8 cellular contexts compared by ENCODE assay signal in the genomic region with DNA sequence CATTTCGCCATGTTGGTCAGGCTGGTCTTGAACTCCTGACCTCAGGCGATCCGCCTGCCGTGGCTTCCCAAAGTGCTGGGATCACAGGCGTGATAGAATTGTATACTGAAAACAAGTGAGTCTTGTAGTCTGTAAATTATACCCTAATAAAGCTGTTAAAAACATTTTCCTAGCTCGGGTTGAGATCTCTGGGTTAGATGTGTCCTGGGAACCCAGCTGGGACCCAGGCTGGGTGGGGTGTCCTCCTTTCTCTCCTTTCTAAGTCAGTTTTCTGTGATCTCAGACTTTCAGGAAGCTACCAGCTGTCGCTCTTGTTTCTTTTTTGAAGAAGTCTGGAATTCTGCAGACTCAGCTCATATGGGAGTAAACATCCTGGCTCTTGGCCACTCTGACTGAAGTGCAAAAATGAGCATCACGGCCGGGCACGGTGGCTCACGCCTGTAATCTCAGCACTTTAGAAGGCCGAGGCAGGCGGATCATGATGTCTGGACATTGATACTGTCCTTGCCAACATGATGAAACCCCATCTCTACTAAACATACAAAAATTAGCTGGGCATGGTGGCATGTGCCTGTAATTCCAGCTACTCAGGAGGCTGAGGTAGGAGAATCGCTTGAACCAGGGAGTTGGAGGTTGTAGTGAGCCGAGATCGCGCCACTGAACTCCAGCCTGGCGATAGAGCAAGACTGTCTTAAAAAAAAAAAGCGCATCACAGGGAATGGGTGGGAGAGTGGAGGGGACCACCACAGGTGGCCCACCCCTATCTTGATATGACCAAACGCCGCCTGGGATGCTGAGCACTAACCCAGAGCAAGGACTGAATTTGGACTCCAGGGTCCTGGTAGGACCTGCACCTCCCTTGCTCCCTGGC. TPM values are rescaled to one million over a fixed set of nuclear protein-coding genes. Genes with fewer than 3 reads are reported as not detected.
DNase-seq lines count a peak whose midpoint lies in the region; ATAC-seq and TF ChIP-seq lines count a peak whose summit lies in the region.

No MANE protein-coding gene starts in this region.

- TF ChIP-seq CTCF in right lobe of liver (IDR thresholded peaks at IDR 0.05): no peak

- H3K4me1 Mint-ChIP-seq in dendritic cell treated with granulocyte-macrophage colony-stimulating factor and Interleukin-4, amounts not matched to agents 40 ng/mL and 50 ng/mL, for 4 days (ENCODE audit: low read depth): peaks cover 55% of the 10 kb centered on the region

- peak overlapping the region; percentile 90 for H3K27ac Mint-ChIP-seq in dendritic cell treated with granulocyte-macrophage colony-stimulating factor and Interleukin-4, amounts not matched to agents 40 ng/mL and 50 ng/mL, for 4 days

- peak overlapping the region; percentile 75 to 79 (median 78) for H3K27ac ChIP-seq in right lobe of liver

- no peak for TF ChIP-seq POLR2A in right lobe of liver (IDR thresholded peaks at IDR 0.05)

- H3K36me3 Mint-ChIP-seq in dendritic cell treated with granulocyte-macrophage colony-stimulating factor and Interleukin-4, amounts not matched to agents 40 ng/mL and 50 ng/mL, for 4 days (ENCODE audit: low read depth): no peaks in the 10 kb centered on the region

- no peaks in the 10 kb centered on the region for H3K27me3 ChIP-seq in right lobe of liver

- no peaks in the 10 kb centered on the region for H3K9me3 ChIP-seq in right lobe of liver

- H3K4me1 ChIP-seq in right lobe of liver: peaks cover 0 to 15% (median 7%) of the 10 kb centered on the region in 4 donors

- no peaks in the 10 kb centered on the region for H3K36me3 ChIP-seq in right lobe of liver

- intact Hi-C loops in dendritic cell treated with granulocyte-macrophage colony-stimulating factor and Interleukin-4, amounts not matched to agents 40 ng/mL and 50 ng/mL, for 4 days (cut with micrococcal nuclease): no loop called here
- intact Hi-C loops in right lobe of liver (cut with DNase I): no loop called here

- H3K4me3 Mint-ChIP-seq in dendritic cell treated with granulocyte-macrophage colony-stimulating factor and Interleukin-4, amounts not matched to agents 40 ng/mL and 50 ng/mL, for 4 days: peak overlapping the region; percentile 53

- ATAC-seq in right lobe of liver (peak; percentile 73 to 80 (median 78)), HG03097 (IDR thresholded peaks at IDR 0.05; ENCODE audit: low FRiP score, unreplicated experiment) (no peak), GM19324 (IDR thresholded peaks at IDR 0.05; ENCODE audit: low FRiP score, unreplicated experiment) (no peak), GM21390 (IDR thresholded peaks at IDR 0.05; ENCODE audit: unreplicated experiment) (no peak)

- DNase-seq in M059J (ENCODE audit: low read depth) (peak; percentile 52), right lobe of liver (no peak), stromal cell of bone marrow (ENCODE audit: low read depth) (peak; percentile 41), NCI-H446 treated with DMSO at 0.1 percent for 48 hours (lab: John Stamatoyannopoulos, UW) (no peak)

- WGBS in right lobe of liver (ENCODE audit: insufficient coverage, low coverage, low lambda C conversion rate, missing lambda C conversion rate): 33% methylated on average over 21 of the region's 21 CpGs

- H3K27me3 Mint-ChIP-seq in dendritic cell treated with granulocyte-macrophage colony-stimulating factor and Interleukin-4, amounts not matched to agents 40 ng/mL and 50 ng/mL, for 4 days: peaks cover 18% of the 10 kb centered on the region

- H3K4me3 ChIP-seq in right lobe of liver: peak overlapping the region in 2 of 3 donors; percentile 19 to 21

- no peaks in the 10 kb centered on the region for H3K9me3 Mint-ChIP-seq in dendritic cell treated with granulocyte-macrophage colony-stimulating factor and Interleukin-4, amounts not matched to agents 40 ng/mL and 50 ng/mL, for 4 days

RNA-seq across cellular contexts. Expression of gene PCIF1, which starts 9.9 kb away (rescaled TPM):
- 11.1 and 14.5 TPM in 2 replicates for total RNA-seq in M059J (2014; rRNA removed; shearing (Covaris generic))
- total RNA-seq in right lobe of liver: 10 to 100 TPM in 2 of 6 experiments, 1 to 10 TPM in 4; 7.8 to 12.1 (median 9.5) TPM

RNA-seq across cellular contexts. Expression of gene PLTP, which starts 12.7 kb away (rescaled TPM):
- total RNA-seq in M059J (2014; rRNA removed; shearing (Covaris generic)): 9.6 and 13.4 TPM in 2 replicates
- total RNA-seq in right lobe of liver: 10 to 100 TPM in 5 of 6 experiments, 1 to 10 TPM in 1; 9.6 to 70.2 (median 35.6) TPM

RNA-seq across cellular contexts. Expression of gene CTSA, which starts 33.5 kb away (rescaled TPM):
- 253 and 328 TPM in 2 replicates for total RNA-seq in M059J (2014; rRNA removed; shearing (Covaris generic))
- 100 to 1,000 TPM in 3 of 6 experiments, 10 to 100 TPM in 3; 54.4 to 194 (median 134) TPM for total RNA-seq in right lobe of liver

RNA-seq across cellular contexts. Expression of gene NEURL2, which starts 33.6 kb away (rescaled TPM):
- total RNA-seq in M059J (2014; rRNA removed; shearing (Covaris generic)): 3.1 and 6.0 TPM in 2 replicates
- total RNA-seq in right lobe of liver: 1 to 10 TPM; 3.6 to 8.8 (median 5.4) TPM

RNA-seq across cellular contexts. Expression of gene SPATA25, which starts 37.2 kb away (rescaled TPM):
- 0.52 TPM in 1 of 2 replicates, not detected in the other for total RNA-seq in M059J (2014; rRNA removed; shearing (Covaris generic))
- total RNA-seq in right lobe of liver: 1 to 10 TPM in 5 of 6 experiments, under 1 TPM in 1; 0.50 to 3.2 (median 2.0) TPM

Comparison
In these comparisons a context has a peak if more than half of its experiments do, and no peak if none do; other contexts are left out.
1. DNase-seq: peak in M059J (single experiment) and stromal cell of bone marrow (single experiment); none in right lobe of liver (0 of 3) and NCI-H446 treated with DMSO at 0.1 percent for 48 hours (single experiment).
2. ATAC-seq: peak in right lobe of liver (4 of 4); none in HG03097 (single experiment), GM19324 (single experiment) and GM21390 (single experiment).